19 cellular contexts compared by ENCODE assay signal in the genomic region with DNA sequence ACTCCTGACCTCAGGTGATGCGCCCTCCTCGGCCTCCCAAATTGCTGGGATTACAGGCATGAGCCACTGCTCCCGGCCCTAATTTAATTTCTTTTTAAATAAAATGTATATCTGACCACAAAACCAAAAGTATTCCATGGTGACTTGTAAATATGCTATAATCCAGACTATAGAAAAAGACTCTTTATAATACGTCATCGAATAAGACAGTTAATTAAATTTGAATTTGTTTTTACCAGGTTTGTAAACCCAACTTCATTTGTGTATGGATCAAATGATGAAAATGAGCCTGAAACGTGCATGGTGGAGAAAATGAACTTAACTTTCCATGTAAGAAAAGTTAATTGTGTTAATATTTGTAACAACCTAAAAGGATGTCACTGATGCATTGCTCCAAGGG.
DNase-seq lines count a peak whose midpoint lies in the region; ATAC-seq and TF ChIP-seq lines count a peak whose summit lies in the region.
"Had no signal": no experiment of that assay in that cellular context is flagged by ENCODE, and none has a peak within 500 bp of the region (broad histone marks: within the 10 kb centered on the region; RNA-seq: fewer than 3 reads in every experiment).

No MANE protein-coding gene starts in this region.

- no peaks in the 10 kb centered on the region for H3K4me1 Mint-ChIP-seq in activated naive CD8-positive, alpha-beta T cell treated with anti-CD3 and anti-CD28 coated beads, Interleukin-2, amount 50 U/mL, for 24 hours
- H3K4me1 Mint-ChIP-seq in activated naive CD8-positive, alpha-beta T cell treated with anti-CD3 and anti-CD28 coated beads for 36 hours = peaks cover 1% of the 10 kb centered on the region
- peaks cover 0 to 4% of the 10 kb centered on the region in 2 donors for H3K4me1 Mint-ChIP-seq in natural killer cell
- H3K4me1 Mint-ChIP-seq in natural killer cell treated with Interleukin-12 subunit alpha and Interleukin-12 subunit beta and Interleukin-15 and Interleukin-18, amount 100 ng/mL, for 72 hours (ENCODE audit: low read depth in 2 of 2) = peaks cover 0 to 2% of the 10 kb centered on the region in 2 donors
- no peaks in the 10 kb centered on the region for H3K4me1 Mint-ChIP-seq in central memory CD8-positive, alpha-beta T cell
- H3K4me1 Mint-ChIP-seq: B cell had no signal

- H3K36me3 Mint-ChIP-seq in activated naive CD8-positive, alpha-beta T cell treated with anti-CD3 and anti-CD28 coated beads, Interleukin-2, amount 50 U/mL, for 24 hours (ENCODE audit: low read depth) = peaks cover 51% of the 10 kb centered on the region
- peaks cover 31% of the 10 kb centered on the region for H3K36me3 Mint-ChIP-seq in activated naive CD8-positive, alpha-beta T cell treated with anti-CD3 and anti-CD28 coated beads for 36 hours
- H3K36me3 Mint-ChIP-seq in natural killer cell = peaks cover 16% of the 10 kb centered on the region
- peaks cover 14% of the 10 kb centered on the region for H3K36me3 Mint-ChIP-seq in natural killer cell treated with Interleukin-12 subunit alpha and Interleukin-12 subunit beta and Interleukin-15 and Interleukin-18, amount 100 ng/mL, for 72 hours
- peaks cover 81% of the 10 kb centered on the region for H3K36me3 Mint-ChIP-seq in central memory CD8-positive, alpha-beta T cell (ENCODE audit: insufficient read depth)

- H3K27me3 Mint-ChIP-seq in activated naive CD8-positive, alpha-beta T cell treated with anti-CD3 and anti-CD28 coated beads, Interleukin-2, amount 50 U/mL, for 24 hours = no peaks in the 10 kb centered on the region
- H3K27me3 Mint-ChIP-seq in activated naive CD8-positive, alpha-beta T cell treated with anti-CD3 and anti-CD28 coated beads for 36 hours = no peaks in the 10 kb centered on the region
- H3K27me3 Mint-ChIP-seq in natural killer cell (ENCODE audit: low read depth in 2 of 2) = no peaks in the 10 kb centered on the region
- H3K27me3 Mint-ChIP-seq in natural killer cell treated with Interleukin-12 subunit alpha and Interleukin-12 subunit beta and Interleukin-15 and Interleukin-18, amount 100 ng/mL, for 72 hours = no peaks in the 10 kb centered on the region
- no peaks in the 10 kb centered on the region for H3K27me3 Mint-ChIP-seq in central memory CD8-positive, alpha-beta T cell
- H3K27me3 Mint-ChIP-seq: B cell; CD4-positive, alpha-beta T cell; CD8-positive, alpha-beta memory T cell had no signal

- H3K27ac Mint-ChIP-seq in activated naive CD8-positive, alpha-beta T cell treated with anti-CD3 and anti-CD28 coated beads, Interleukin-2, amount 50 U/mL, for 24 hours = peak overlapping the region; percentile 42
- H3K27ac Mint-ChIP-seq in activated naive CD8-positive, alpha-beta T cell treated with anti-CD3 and anti-CD28 coated beads for 36 hours = no peak overlapping the region
- H3K27ac Mint-ChIP-seq in natural killer cell = peak overlapping the region; percentile 51 to 72
- no peak overlapping the region for H3K27ac Mint-ChIP-seq in natural killer cell treated with Interleukin-12 subunit alpha and Interleukin-12 subunit beta and Interleukin-15 and Interleukin-18, amount 100 ng/mL, for 72 hours
- peak overlapping the region; percentile 65 for H3K27ac Mint-ChIP-seq in central memory CD8-positive, alpha-beta T cell (ENCODE audit: low read depth)
- H3K27ac Mint-ChIP-seq: CD4-positive, alpha-beta T cell had no signal

- POLR2A ChIA-PET in HEK293T (lab: Yijun Ruan, JAX) = no interaction called here

- no peak for ATAC-seq in activated naive CD8-positive, alpha-beta T cell treated with anti-CD3 and anti-CD28 coated beads, Interleukin-2, amount 50 U/mL, for 24 hours
- ATAC-seq in natural killer cell = no peak
- ATAC-seq in natural killer cell treated with Interleukin-12 subunit alpha and Interleukin-12 subunit beta and Interleukin-15 and Interleukin-18, amount 100 ng/mL, for 72 hours = no peak
- no peak for ATAC-seq in central memory CD8-positive, alpha-beta T cell (replicated peaks; ENCODE audit: extremely low read depth, poor library complexity, severe bottlenecking)
- ATAC-seq: A549, GM12878 had no signal

- TF ChIP-seq CTCF in natural killer cell (IDR thresholded peaks at IDR 0.05) = no peak

- CTCF ChIA-PET in HEK293T (lab: Yijun Ruan, JAX) = no interaction called here

- DNase-seq in activated naive CD8-positive, alpha-beta T cell treated with anti-CD3 and anti-CD28 coated beads, Interleukin-2, amount 50 U/mL, for 24 hours = no peak
- DNase-seq in activated naive CD8-positive, alpha-beta T cell treated with anti-CD3 and anti-CD28 coated beads for 36 hours = no peak
- no peak for DNase-seq in natural killer cell
- no peak for DNase-seq in natural killer cell treated with Interleukin-12 subunit alpha and Interleukin-12 subunit beta and Interleukin-15 and Interleukin-18, amount 100 ng/mL, for 72 hours (ENCODE audit: low spot score)
- no peak for DNase-seq in central memory CD8-positive, alpha-beta T cell (ENCODE audit: low spot score in 2 of 2)
- no peak for DNase-seq in OCI-M1 (lab: John Stamatoyannopoulos, UW)
- no peak for DNase-seq in HEK293T (ENCODE audit: extremely low spot score)
- DNase-seq: AML-193; CD4-positive, alpha-beta T cell; CD8-positive, alpha-beta memory T cell; COR-L47; DMS 273 treated with DMSO at 0.1 percent for 48 hours; DMS153; DND-41; EL; GDM1 had no signal

- no peaks in the 10 kb centered on the region for H3K9me3 Mint-ChIP-seq in activated naive CD8-positive, alpha-beta T cell treated with anti-CD3 and anti-CD28 coated beads, Interleukin-2, amount 50 U/mL, for 24 hours
- no peaks in the 10 kb centered on the region for H3K9me3 Mint-ChIP-seq in activated naive CD8-positive, alpha-beta T cell treated with anti-CD3 and anti-CD28 coated beads for 36 hours
- no peaks in the 10 kb centered on the region for H3K9me3 Mint-ChIP-seq in natural killer cell
- H3K9me3 Mint-ChIP-seq in natural killer cell treated with Interleukin-12 subunit alpha and Interleukin-12 subunit beta and Interleukin-15 and Interleukin-18, amount 100 ng/mL, for 72 hours = no peaks in the 10 kb centered on the region
- no peaks in the 10 kb centered on the region for H3K9me3 Mint-ChIP-seq in central memory CD8-positive, alpha-beta T cell
- H3K9me3 Mint-ChIP-seq: CD4-positive, alpha-beta T cell; CD8-positive, alpha-beta memory T cell had no signal

- no peak overlapping the region for H3K4me3 Mint-ChIP-seq in activated naive CD8-positive, alpha-beta T cell treated with anti-CD3 and anti-CD28 coated beads, Interleukin-2, amount 50 U/mL, for 24 hours
- H3K4me3 Mint-ChIP-seq in activated naive CD8-positive, alpha-beta T cell treated with anti-CD3 and anti-CD28 coated beads for 36 hours = no peak overlapping the region
- H3K4me3 Mint-ChIP-seq in natural killer cell = no peak overlapping the region
- H3K4me3 Mint-ChIP-seq in natural killer cell treated with Interleukin-12 subunit alpha and Interleukin-12 subunit beta and Interleukin-15 and Interleukin-18, amount 100 ng/mL, for 72 hours = no peak overlapping the region
- no peak overlapping the region for H3K4me3 Mint-ChIP-seq in central memory CD8-positive, alpha-beta T cell
- H3K4me3 Mint-ChIP-seq: B cell; CD4-positive, alpha-beta T cell; CD8-positive, alpha-beta memory T cell had no signal

- intact Hi-C loops in natural killer cell (cut with micrococcal nuclease) = no loop called here

TF ChIP-seq in HEK293T, 16 proteins besides CTCF, POLR2A, EP300 and RAD21:
- TF ChIP-seq LEF1 (IDR thresholded peaks at IDR 0.05; ENCODE audit: borderline replicate concordance) (no peak), L3MBTL2 (conservative IDR thresholded peaks at IDR 0.05) (no peak), SUZ12 (IDR thresholded peaks at IDR 0.05) (no peak), BHLHE40 (IDR thresholded peaks at IDR 0.05; ENCODE audit: borderline replicate concordance) (no peak), TARDBP (IDR thresholded peaks at IDR 0.05) (no peak), SP1 (IDR thresholded peaks at IDR 0.05) (no peak), CTBP1 (IDR thresholded peaks at IDR 0.05; ENCODE audit: borderline replicate concordance) (no peak), ZNF384 (IDR thresholded peaks at IDR 0.05) (no peak), FOXM1 (IDR thresholded peaks at IDR 0.05; ENCODE audit: borderline replicate concordance) (no peak), FOXA1 (IDR thresholded peaks at IDR 0.05) (no peak), NFRKB (IDR thresholded peaks at IDR 0.05) (no peak), ARNT (IDR thresholded peaks at IDR 0.05) (no peak), FOXK2 (IDR thresholded peaks at IDR 0.05) (no peak), ELF4 (IDR thresholded peaks at IDR 0.05) (no peak), HDGF (IDR thresholded peaks at IDR 0.05; ENCODE audit: borderline replicate concordance) (no peak)
- TF ChIP-seq, protein P1, sequence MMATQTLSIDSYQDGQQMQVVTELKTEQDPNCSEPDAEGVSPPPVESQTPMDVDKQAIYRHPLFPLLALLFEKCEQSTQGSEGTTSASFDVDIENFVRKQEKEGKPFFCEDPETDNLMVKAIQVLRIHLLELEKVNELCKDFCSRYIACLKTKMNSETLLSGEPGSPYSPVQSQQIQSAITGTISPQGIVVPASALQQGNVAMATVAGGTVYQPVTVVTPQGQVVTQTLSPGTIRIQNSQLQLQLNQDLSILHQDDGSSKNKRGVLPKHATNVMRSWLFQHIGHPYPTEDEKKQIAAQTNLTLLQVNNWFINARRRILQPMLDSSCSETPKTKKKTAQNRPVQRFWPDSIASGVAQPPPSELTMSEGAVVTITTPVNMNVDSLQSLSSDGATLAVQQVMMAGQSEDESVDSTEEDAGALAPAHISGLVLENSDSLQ (IDR thresholded peaks at IDR 0.05) = no peak

Comparison
In these comparisons a context has a peak if more than half of its experiments do, and no peak if none do; other contexts are left out.
1. H3K27ac Mint-ChIP-seq: peak in activated naive CD8-positive, alpha-beta T cell treated with anti-CD3 and anti-CD28 coated beads, Interleukin-2, amount 50 U/mL, for 24 hours (single experiment), natural killer cell (2 of 2) and central memory CD8-positive, alpha-beta T cell (single experiment); none in activated naive CD8-positive, alpha-beta T cell treated with anti-CD3 and anti-CD28 coated beads for 36 hours (single experiment) and natural killer cell treated with Interleukin-12 subunit alpha and Interleukin-12 subunit beta and Interleukin-15 and Interleukin-18, amount 100 ng/mL, for 72 hours (0 of 2).